In genomic region chr4:2449511-2450392, GRCh38 we compare ENCODE assay signal across 33 cellular contexts. TPM values are rescaled to one million over a fixed set of nuclear protein-coding genes. Genes with fewer than 3 reads are reported as not detected.
A peak's percentile ranks its signal among the peaks of the same experiment; 100 is the strongest.
DNase-seq lines count a peak whose midpoint lies in the region; ATAC-seq, FAIRE-seq and TF ChIP-seq lines count a peak whose summit lies in the region.
"Had no signal": no experiment of that assay in that cellular context is flagged by ENCODE, and none has a peak within 500 bp of the region (broad histone marks: within the 10 kb centered on the region; RNA-seq: fewer than 3 reads in every experiment).

No MANE protein-coding gene starts in this region.

- FAIRE-seq in kidney (lab: Jason Lieb, UNC), result no peak
- FAIRE-seq: GM12891, GM18507, HepG2 had no signal

- H3K27me3 ChIP-seq in BLaER1, result no peaks in the 10 kb centered on the region
- H3K27me3 ChIP-seq: BLaER1 treated with 17β-estradiol and CSF1 and Interleukin-3, amounts not matched to agents 10 nM and 100 nM had no signal

- ATAC-seq in GM18502 (IDR thresholded peaks at IDR 0.05; ENCODE audit: poor library complexity, unreplicated experiment), result no peak
- no peak for ATAC-seq in HG02884 (IDR thresholded peaks at IDR 0.05; ENCODE audit: unreplicated experiment)
- no peak for ATAC-seq in HG02798 (IDR thresholded peaks at IDR 0.05; ENCODE audit: poor library complexity, unreplicated experiment)
- ATAC-seq: GM23338, HCT116, T-cell had no signal

- peak; percentile 61 for DNase-seq in kidney
- peak; percentile 72 for DNase-seq in posterior vena cava (ENCODE audit: low spot score)
- DNase-seq: CD4-positive, alpha-beta T cell; DMS79; EL; GDM1; Karpas-422; NCI-H1092 treated with DMSO at 0.1 percent for 48 hours; NCI-H1436; NCI-H187; NCI-H2081 treated with DMSO at 0.1 percent for 48 hours; NCI-H2171; NCI-H226; NCI-H510A treated with DMSO at 0.1 percent for 48 hours; NCI-H774; RPMI8226; SHP77; T-cell had no signal

- H3K4me2 ChIP-seq in BLaER1, result peak overlapping the region; percentile 14; the same call in 1 of the 2 replicates
- H3K4me2 ChIP-seq: GM23338 had no signal

- POLR2A ChIA-PET in HEK293 (lab: Yijun Ruan, JAX), result no interaction called here

- no peaks in the 10 kb centered on the region for H4K20me1 ChIP-seq in BLaER1

- H3K36me3 ChIP-seq in BLaER1 (no peaks in the 10 kb centered on the region), HEK293 (ENCODE audit: control insufficient read depth in 2 of 2, insufficient read depth in 1 of 2, low read length in 2 of 2) (no peaks in the 10 kb centered on the region), kidney (ENCODE audit: control insufficient read depth in 1 of 2, insufficient read depth in 2 of 2, low read length in 2 of 2) (no peaks in the 10 kb centered on the region)
- H3K36me3 ChIP-seq: BLaER1 treated with 17β-estradiol and CSF1 and Interleukin-3, amounts not matched to agents 10 nM and 100 nM had no signal

- H3K4me3 ChIP-seq in BLaER1, result no peak overlapping the region
- no peak overlapping the region for H3K4me3 ChIP-seq in HEK293 (ENCODE audit: low read depth, low read length)
- H3K4me3 ChIP-seq in kidney (ENCODE audit: low read length in 2 of 2), result no peak overlapping the region
- H3K4me3 ChIP-seq: BLaER1 treated with 17β-estradiol and CSF1 and Interleukin-3, amounts not matched to agents 10 nM and 100 nM; GM23338 had no signal

- CTCF ChIA-PET in HEK293 (lab: Yijun Ruan, JAX), result no interaction called here

- H3K9me3 ChIP-seq in BLaER1 (no peaks in the 10 kb centered on the region), HEK293 (ENCODE audit: control insufficient read depth, insufficient read depth, low read depth, low read length) (no peaks in the 10 kb centered on the region), kidney (ENCODE audit: control insufficient read depth in 1 of 2, low read length in 2 of 2) (no peaks in the 10 kb centered on the region)

- H3K9ac ChIP-seq in BLaER1 (no peak overlapping the region), kidney (ENCODE audit: low read length in 2 of 2) (no peak overlapping the region)

- H3K4me1 ChIP-seq in BLaER1, result peaks cover 23% of the 10 kb centered on the region
- no peaks in the 10 kb centered on the region for H3K4me1 ChIP-seq in HEK293 (ENCODE audit: control insufficient read depth, insufficient read depth, low read length)
- H3K4me1 ChIP-seq in kidney (ENCODE audit: control insufficient read depth in 1 of 2, insufficient read depth in 1 of 2, low read depth in 1 of 2, low read length in 2 of 2), result no peaks in the 10 kb centered on the region

- TF ChIP-seq CTCF in HEK293 (tag by site-specific recombination; IDR thresholded peaks at IDR 0.05), result no peak
- TF ChIP-seq CTCF in kidney (IDR thresholded peaks at IDR 0.05; ENCODE audit: borderline replicate concordance, extremely low read depth, insufficient read depth), result no peak

- intact Hi-C loops in kidney (cut with DNase I), result no loop called here
- intact Hi-C loops in posterior vena cava (cut with DNase I), result loop anchor here in 1 of 2 donors (10.0 kb wide), 1 partner anchor 235 kb away; no protein-coding TSS in a partner anchor

- H3K27ac ChIP-seq in BLaER1 (no peak overlapping the region), HEK293 (ENCODE audit: extremely low read depth, low read depth, low read length) (no peak overlapping the region), kidney (ENCODE audit: low read depth in 2 of 2, low read length in 2 of 2) (no peak overlapping the region)
- H3K27ac ChIP-seq: BLaER1 treated with 17β-estradiol and CSF1 and Interleukin-3, amounts not matched to agents 10 nM and 100 nM had no signal

TF ChIP-seq in HEK293, 187 proteins besides CTCF, POLR2A, EP300 and RAD21:
- peak; percentile 56 for TF ChIP-seq EGR2 (tag by site-specific recombination; IDR thresholded peaks at IDR 0.05; ENCODE audit: low read depth)
- TF ChIP-seq ZNF169 (tag by site-specific recombination; IDR thresholded peaks at IDR 0.05), result no peak

RNA-seq across cellular contexts. Expression of gene RNF4, which starts 19.2 kb away (rescaled TPM):
- 61.5 TPM for total RNA-seq in kidney
- 24.2 TPM for polyA plus RNA-seq in kidney (ENCODE audit: insufficient read depth, low read depth, low replicate concordance)
- total RNA-seq in posterior vena cava, result 10 to 100 TPM; 38.7 to 38.9 TPM

RNA-seq across cellular contexts. Expression of gene CFAP99, which starts 31.0 kb away (rescaled TPM):
- total RNA-seq in kidney (1.7 TPM), posterior vena cava (not detected)
- polyA plus RNA-seq in kidney (ENCODE audit: insufficient read depth, low read depth, low replicate concordance), result 1.5 TPM
- total RNA-seq: A172, GM23338, HepG2, HT1080, SK-MEL-5 had no signal
- polyA plus RNA-seq: AG04450, GM23338, HepG2 had no signal

RNA-seq across cellular contexts. Expression of gene ZFYVE28, which starts 31.3 kb away (rescaled TPM):
- total RNA-seq in kidney, result 18.9 TPM
- polyA plus RNA-seq in kidney (ENCODE audit: insufficient read depth, low read depth, low replicate concordance), result 8.0 TPM
- 1 to 10 TPM; 7.4 to 8.4 TPM for total RNA-seq in posterior vena cava
